1 cellular context compared by ENCODE assay signal in genomic region chr7:143901710-143902587, GRCh38.
TF ChIP-seq lines count a peak whose summit lies in the region.

TSS of gene TCAF1 (minus strand) at chr7:143902176. CDS start at chr7:143876608, 25,568 bp downstream.

TF ChIP-seq in WTC11, 78 proteins besides CTCF, POLR2A, EP300 and RAD21 (continued from another document):
- TF ChIP-seq PRDM15 (CRISPR knock-in tag; IDR thresholded peaks at IDR 0.05), result peak; percentile 54; the same call in 1 of the 2 replicates
- TF ChIP-seq, protein P1, sequence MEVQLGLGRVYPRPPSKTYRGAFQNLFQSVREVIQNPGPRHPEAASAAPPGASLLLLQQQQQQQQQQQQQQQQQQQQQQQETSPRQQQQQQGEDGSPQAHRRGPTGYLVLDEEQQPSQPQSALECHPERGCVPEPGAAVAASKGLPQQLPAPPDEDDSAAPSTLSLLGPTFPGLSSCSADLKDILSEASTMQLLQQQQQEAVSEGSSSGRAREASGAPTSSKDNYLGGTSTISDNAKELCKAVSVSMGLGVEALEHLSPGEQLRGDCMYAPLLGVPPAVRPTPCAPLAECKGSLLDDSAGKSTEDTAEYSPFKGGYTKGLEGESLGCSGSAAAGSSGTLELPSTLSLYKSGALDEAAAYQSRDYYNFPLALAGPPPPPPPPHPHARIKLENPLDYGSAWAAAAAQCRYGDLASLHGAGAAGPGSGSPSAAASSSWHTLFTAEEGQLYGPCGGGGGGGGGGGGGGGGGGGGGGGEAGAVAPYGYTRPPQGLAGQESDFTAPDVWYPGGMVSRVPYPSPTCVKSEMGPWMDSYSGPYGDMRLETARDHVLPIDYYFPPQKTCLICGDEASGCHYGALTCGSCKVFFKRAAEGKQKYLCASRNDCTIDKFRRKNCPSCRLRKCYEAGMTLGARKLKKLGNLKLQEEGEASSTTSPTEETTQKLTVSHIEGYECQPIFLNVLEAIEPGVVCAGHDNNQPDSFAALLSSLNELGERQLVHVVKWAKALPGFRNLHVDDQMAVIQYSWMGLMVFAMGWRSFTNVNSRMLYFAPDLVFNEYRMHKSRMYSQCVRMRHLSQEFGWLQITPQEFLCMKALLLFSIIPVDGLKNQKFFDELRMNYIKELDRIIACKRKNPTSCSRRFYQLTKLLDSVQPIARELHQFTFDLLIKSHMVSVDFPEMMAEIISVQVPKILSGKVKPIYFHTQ (CRISPR knock-in tag; IDR thresholded peaks at IDR 0.05), result no peak
- no peak; the same call in 1 of the 2 replicates for TF ChIP-seq NFYB (CRISPR knock-in tag; conservative IDR thresholded peaks at IDR 0.05; ENCODE audit: low read depth)
- TF ChIP-seq ZNF416 (CRISPR knock-in tag; IDR thresholded peaks at IDR 0.05), result no peak
- no peak for TF ChIP-seq GTF2I (CRISPR knock-in tag; conservative IDR thresholded peaks at IDR 0.05)
- TF ChIP-seq JAZF1 (CRISPR knock-in tag; IDR thresholded peaks at IDR 0.05), result no peak
- TF ChIP-seq ATF6 (CRISPR knock-in tag; IDR thresholded peaks at IDR 0.05), result no peak
- 0 out of 2 replicates have a peak, but pooled peaks have one; percentile 41 for TF ChIP-seq JUN (CRISPR knock-in tag; IDR thresholded peaks at IDR 0.05)
- TF ChIP-seq HMGXB4 (CRISPR knock-in tag; IDR thresholded peaks at IDR 0.05), result peak; percentile 65; the same call in 1 of the 2 replicates
- no peak for TF ChIP-seq ZNF423 (CRISPR knock-in tag; IDR thresholded peaks at IDR 0.05)
- TF ChIP-seq CREM (CRISPR knock-in tag; IDR thresholded peaks at IDR 0.05), result 0 out of 2 replicates have a peak, but pooled peaks have one; percentile 56
- no peak for TF ChIP-seq NR2C2 (CRISPR knock-in tag; IDR thresholded peaks at IDR 0.05)
- no peak for TF ChIP-seq ZNF317 (CRISPR knock-in tag; IDR thresholded peaks at IDR 0.05; ENCODE audit: borderline replicate concordance, low read depth)
- TF ChIP-seq USF2 (CRISPR knock-in tag; IDR thresholded peaks at IDR 0.05), result no peak
- TF ChIP-seq MAX (CRISPR knock-in tag; IDR thresholded peaks at IDR 0.05), result peak; percentile 13; the same call in 1 of the 2 replicates
- TF ChIP-seq FOXP1 (CRISPR knock-in tag; IDR thresholded peaks at IDR 0.05; ENCODE audit: borderline replicate concordance), result no peak
- no peak for TF ChIP-seq ZNF396 (CRISPR knock-in tag; IDR thresholded peaks at IDR 0.05; ENCODE audit: borderline replicate concordance)
- TF ChIP-seq ELF4 (CRISPR knock-in tag; IDR thresholded peaks at IDR 0.05; ENCODE audit: low read depth), result no peak
